In genomic region chr19:11364296-11364904, GRCh38 we compare ENCODE assay signal across 21 cellular contexts. TPM values are rescaled to one million over a fixed set of nuclear protein-coding genes. Genes with fewer than 3 reads are reported as not detected.
DNase-seq lines count a peak whose midpoint lies in the region; ATAC-seq, FAIRE-seq and TF ChIP-seq lines count a peak whose summit lies in the region.
"Had no signal": no experiment of that assay in that cellular context is flagged by ENCODE, and none has a peak within 500 bp of the region (broad histone marks: within the 10 kb centered on the region; RNA-seq: fewer than 3 reads in every experiment).

No MANE protein-coding gene starts in this region.

- H3K79me2 ChIP-seq in astrocyte (ENCODE audit: insufficient read depth, low read length) = no peaks in the 10 kb centered on the region

- H3K4me1 Mint-ChIP-seq in stimulated activated naive CD8-positive, alpha-beta T cell treated with anti-CD3 and anti-CD28 coated beads, Interleukin-15, amount 100 ng/mL, for 72 hours = no peaks in the 10 kb centered on the region
- no peaks in the 10 kb centered on the region for H3K4me1 Mint-ChIP-seq in astrocyte (ENCODE audit: low read depth, unreplicated experiment)
- H3K4me1 Mint-ChIP-seq: CD4-positive, alpha-beta memory T cell had no signal

- peaks cover 12% of the 10 kb centered on the region for H4K20me1 ChIP-seq in astrocyte (ENCODE audit: insufficient read depth, low read length)

- H3K9me3 Mint-ChIP-seq in stimulated activated naive CD8-positive, alpha-beta T cell treated with anti-CD3 and anti-CD28 coated beads, Interleukin-15, amount 100 ng/mL, for 72 hours = no peaks in the 10 kb centered on the region
- no peaks in the 10 kb centered on the region for H3K9me3 Mint-ChIP-seq in astrocyte (ENCODE audit: unreplicated experiment)
- H3K9me3 Mint-ChIP-seq: CD4-positive, alpha-beta memory T cell; H9; HFFc6 had no signal

- H3K4me3 Mint-ChIP-seq in stimulated activated naive CD8-positive, alpha-beta T cell treated with anti-CD3 and anti-CD28 coated beads, Interleukin-15, amount 100 ng/mL, for 72 hours = no peak overlapping the region
- H3K4me3 Mint-ChIP-seq in astrocyte (ENCODE audit: unreplicated experiment) = peak overlapping the region; percentile 66
- H3K4me3 Mint-ChIP-seq: CD4-positive, alpha-beta memory T cell; H9; HFFc6 had no signal

- 87 to 91% methylated on average over 4 to 8 of the region's 28 CpGs for WGBS in esophagus squamous epithelium, 2 donors

- H3K36me3 ChIP-seq in astrocyte (ENCODE audit: insufficient read depth, low read length) (no peaks in the 10 kb centered on the region), esophagus squamous epithelium (peaks cover 0 to 68% (median 0%) of the 10 kb centered on the region in 3 donors)

- intact Hi-C loops in sciatic nerve (cut with DNase I) = loop anchor here (10.0 kb wide), 1 partner anchor 70 kb away; the partner anchor contains the start of gene TSPAN16
- intact Hi-C loops in esophagus squamous epithelium (cut with DNase I) = no loop called here

- H3K27ac ChIP-seq in astrocyte (ENCODE audit: low read depth, low read length) = no peak overlapping the region
- no peak overlapping the region for H3K27ac ChIP-seq in esophagus squamous epithelium
- H3K27ac ChIP-seq: A549, GM23248 had no signal

- no peak for FAIRE-seq in astrocyte (lab: Jason Lieb, UNC)
- FAIRE-seq: A549, G401.6, GM12892, H1 had no signal

- no peak overlapping the region for H2AFZ ChIP-seq in astrocyte (ENCODE audit: low read depth, low read length)
- H2AFZ ChIP-seq: GM23248 had no signal

- H3K27me3 ChIP-seq in astrocyte (ENCODE audit: insufficient read depth, low read length) = no peaks in the 10 kb centered on the region
- no peaks in the 10 kb centered on the region for H3K27me3 ChIP-seq in esophagus squamous epithelium

- H3K4me2 ChIP-seq in astrocyte (ENCODE audit: low read length) = no peak overlapping the region
- H3K4me2 ChIP-seq: A549 had no signal

- peak; percentile 43 for ATAC-seq in stimulated activated naive CD8-positive, alpha-beta T cell treated with anti-CD3 and anti-CD28 coated beads, Interleukin-15, amount 100 ng/mL, for 72 hours
- no peak for ATAC-seq in stimulated activated naive CD8-positive, alpha-beta T cell treated with anti-CD3 and anti-CD28 coated beads, Interleukin-15, Interleukin-2, amounts not matched to agents 100 U/mL and 50 U/mL, for 24 hours
- ATAC-seq in sciatic nerve = peak; percentile 6
- no peak for ATAC-seq in GM18520 (IDR thresholded peaks at IDR 0.05; ENCODE audit: unreplicated experiment)
- ATAC-seq: A549, HCT116 had no signal

- no peak overlapping the region for H3K9ac ChIP-seq in astrocyte (ENCODE audit: low read length)
- H3K9ac ChIP-seq: GM23248 had no signal

- no peaks in the 10 kb centered on the region for H3K4me1 ChIP-seq in astrocyte (ENCODE audit: insufficient read depth, low read length)
- H3K4me1 ChIP-seq in esophagus squamous epithelium = peaks cover 0 to 21% (median 0%) of the 10 kb centered on the region in 3 donors
- H3K4me1 ChIP-seq: A549 had no signal

- peaks cover 15% of the 10 kb centered on the region for H3K36me3 Mint-ChIP-seq in astrocyte (ENCODE audit: low read depth, unreplicated experiment)

- no peak for DNase-seq in stimulated activated naive CD8-positive, alpha-beta T cell treated with anti-CD3 and anti-CD28 coated beads, Interleukin-15, amount 100 ng/mL, for 72 hours
- DNase-seq in stimulated activated naive CD8-positive, alpha-beta T cell treated with anti-CD3 and anti-CD28 coated beads, Interleukin-15, Interleukin-2, amounts not matched to agents 100 U/mL and 50 U/mL, for 24 hours = no peak
- no peak for DNase-seq in astrocyte (ENCODE audit: low read depth)
- DNase-seq in sciatic nerve (ENCODE audit: low spot score) = no peak
- no peak for DNase-seq in DMS53 (lab: John Stamatoyannopoulos, UW)
- no peak for DNase-seq in esophagus squamous epithelium (lab: John Stamatoyannopoulos, UW)
- DNase-seq: 8988T; ACHN; Calu3; CD4-positive, alpha-beta memory T cell; COR-L47; DND-41; GM23248; H9; HFFc6 had no signal

- H3K9me3 ChIP-seq in astrocyte (ENCODE audit: insufficient read depth, low read depth, low read length) (no peaks in the 10 kb centered on the region), esophagus squamous epithelium (no peaks in the 10 kb centered on the region)
- H3K9me3 ChIP-seq: A549 had no signal

- TF ChIP-seq POLR2A in esophagus squamous epithelium (IDR thresholded peaks at IDR 0.05) = no peak

- TF ChIP-seq CTCF in astrocyte (IDR thresholded peaks at IDR 0.05; ENCODE audit: insufficient read depth, low read depth, low read length) (no peak), esophagus squamous epithelium (IDR thresholded peaks at IDR 0.05) (no peak)

- no peaks in the 10 kb centered on the region for H3K27me3 Mint-ChIP-seq in stimulated activated naive CD8-positive, alpha-beta T cell treated with anti-CD3 and anti-CD28 coated beads, Interleukin-15, amount 100 ng/mL, for 72 hours
- H3K27me3 Mint-ChIP-seq in astrocyte (ENCODE audit: low read depth, unreplicated experiment) = no peaks in the 10 kb centered on the region
- H3K27me3 Mint-ChIP-seq: CD4-positive, alpha-beta memory T cell had no signal

- H3K27ac Mint-ChIP-seq in stimulated activated naive CD8-positive, alpha-beta T cell treated with anti-CD3 and anti-CD28 coated beads, Interleukin-15, amount 100 ng/mL, for 72 hours = no peak overlapping the region
- no peak overlapping the region for H3K27ac Mint-ChIP-seq in astrocyte (ENCODE audit: unreplicated experiment)
- H3K27ac Mint-ChIP-seq: CD4-positive, alpha-beta memory T cell; HFFc6 had no signal

- no peak overlapping the region for H3K4me3 ChIP-seq in astrocyte (ENCODE audit: insufficient read depth, low read depth, low read length)
- no peak overlapping the region for H3K4me3 ChIP-seq in esophagus squamous epithelium
- H3K4me3 ChIP-seq: A549, GM23248 had no signal

RNA-seq across cellular contexts. Expression of gene PLPPR2, which starts 9.2 kb away (rescaled TPM):
- total RNA-seq in astrocyte (37.8 and 46.6 TPM in 2 replicates), sciatic nerve (27.5 TPM), esophagus squamous epithelium (10 to 100 TPM in 1 of 4 donors, 1 to 10 TPM in 3; 5.1 to 14.2 (median 9.7) TPM)

RNA-seq across cellular contexts. Expression of gene SWSAP1, which starts 10.1 kb away (rescaled TPM):
- total RNA-seq in astrocyte (1.7 and 1.8 TPM in 2 replicates), sciatic nerve (1.3 TPM), esophagus squamous epithelium (1 to 10 TPM; 1.0 to 2.9 (median 1.3) TPM)

RNA-seq across cellular contexts. Expression of gene CCDC159, which starts 18.1 kb away (rescaled TPM):
- total RNA-seq in astrocyte = 11.8 and 14.8 TPM in 2 replicates
- 42.7 TPM for total RNA-seq in sciatic nerve
- 10 to 100 TPM in 1 of 4 donors, 1 to 10 TPM in 3; 5.7 to 17.7 (median 8.0) TPM for total RNA-seq in esophagus squamous epithelium

RNA-seq across cellular contexts. Expression of gene TMEM205, which starts 18.3 kb away (rescaled TPM):
- total RNA-seq in astrocyte (45.0 and 46.0 TPM in 2 replicates), sciatic nerve (58.0 TPM), esophagus squamous epithelium (100 to 1,000 TPM in 2 of 4 donors, 10 to 100 TPM in 2; 80.1 to 173 (median 129) TPM)

RNA-seq across cellular contexts. Expression of gene EPOR, which starts 19.7 kb away (rescaled TPM):
- 4.4 and 4.7 TPM in 2 replicates for total RNA-seq in astrocyte
- 5.2 TPM for total RNA-seq in sciatic nerve
- 1 to 10 TPM in 2 of 4 donors, under 1 TPM in 2; 0.35 to 6.2 (median 1.0) TPM for total RNA-seq in esophagus squamous epithelium

Comparison
In these comparisons a context has a peak if more than half of its experiments do, and no peak if none do; other contexts are left out.
1. ATAC-seq: peak in stimulated activated naive CD8-positive, alpha-beta T cell treated with anti-CD3 and anti-CD28 coated beads, Interleukin-15, amount 100 ng/mL, for 72 hours (single experiment) and sciatic nerve (single experiment); none in stimulated activated naive CD8-positive, alpha-beta T cell treated with anti-CD3 and anti-CD28 coated beads, Interleukin-15, Interleukin-2, amounts not matched to agents 100 U/mL and 50 U/mL, for 24 hours (single experiment) and GM18520 (single experiment).